In genomic region chr6:135880066-135880972, GRCh38 we compare ENCODE assay signal across 8 cellular contexts. TPM values are rescaled to one million over a fixed set of nuclear protein-coding genes. Genes with fewer than 3 reads are reported as not detected.
DNase-seq lines count a peak whose midpoint lies in the region; ATAC-seq and TF ChIP-seq lines count a peak whose summit lies in the region.

No MANE protein-coding gene starts in this region.

- no peak overlapping the region for H3K9ac ChIP-seq in OCI-LY1 (ENCODE audit: low read length)

- H3K79me2 ChIP-seq in OCI-LY1 (ENCODE audit: insufficient read depth, low read length) = no peaks in the 10 kb centered on the region

- intact Hi-C loops in activated naive CD4-positive, alpha-beta T cell treated with anti-CD3 and anti-CD28 coated beads for 36 hours (cut with micrococcal nuclease) = loop anchor here (1.0 to 2.0 kb wide), 5 partner anchors 22 to 409 kb away; partner anchors contain the start of genes BCLAF1 and PDE7B

- peak; percentile 75 for DNase-seq in activated naive CD4-positive, alpha-beta T cell treated with anti-CD3 and anti-CD28 coated beads for 36 hours
- DNase-seq in kidney epithelial cell (ENCODE audit: low read depth) (peak; percentile 59), NCI-H2029 treated with DMSO at 0.1 percent for 48 hours (lab: John Stamatoyannopoulos, UW) (no peak), NCI-H1092 (lab: John Stamatoyannopoulos, UW) (no peak)
- peak in 5 of 6 experiments; percentile 19 to 86 (median 77) for DNase-seq in stimulated activated naive CD4-positive, alpha-beta T cell (lab: John Stamatoyannopoulos, UW)

- H3K27ac Mint-ChIP-seq in activated naive CD4-positive, alpha-beta T cell treated with anti-CD3 and anti-CD28 coated beads for 36 hours = peak overlapping the region; percentile 98

- no peaks in the 10 kb centered on the region for H4K20me1 ChIP-seq in OCI-LY1 (ENCODE audit: insufficient read depth, low read length)

- no peaks in the 10 kb centered on the region for H3K9me2 ChIP-seq in OCI-LY1 (ENCODE audit: low read depth, low read length)

- CTCF ChIA-PET in activated naive CD4-positive, alpha-beta T cell treated with anti-CD3 and anti-CD28 coated beads for 36 hours (lab: Charles Lee) = interaction anchor here (1.0 kb wide), 2 partner anchors 29 to 347 kb away, joined by 3 read pairs; no protein-coding TSS in a partner anchor

- H3K4me1 Mint-ChIP-seq in activated naive CD4-positive, alpha-beta T cell treated with anti-CD3 and anti-CD28 coated beads for 36 hours (ENCODE audit: low read depth) = peaks cover 64% of the 10 kb centered on the region

- H3K27me3 Mint-ChIP-seq in activated naive CD4-positive, alpha-beta T cell treated with anti-CD3 and anti-CD28 coated beads for 36 hours (ENCODE audit: low read depth) = no peaks in the 10 kb centered on the region

- H3K27me3 ChIP-seq in OCI-LY1 (ENCODE audit: insufficient read depth, low read length) (no peaks in the 10 kb centered on the region), kidney epithelial cell (ENCODE audit: control insufficient read depth, insufficient read depth, low read length) (no peaks in the 10 kb centered on the region)

- H3K4me1 ChIP-seq in OCI-LY1 (ENCODE audit: insufficient read depth, low read length, severe bottlenecking) = no peaks in the 10 kb centered on the region

- H3K9me3 ChIP-seq in OCI-LY1 (ENCODE audit: low read length) = no peaks in the 10 kb centered on the region

- TF ChIP-seq CTCF in OCI-LY1 (IDR thresholded peaks at IDR 0.05; ENCODE audit: low read length) (no peak), kidney epithelial cell (IDR thresholded peaks at IDR 0.05; ENCODE audit: insufficient read depth, low read length, poor library complexity, severe bottlenecking) (no peak)

- H3K36me3 Mint-ChIP-seq in activated naive CD4-positive, alpha-beta T cell treated with anti-CD3 and anti-CD28 coated beads for 36 hours (ENCODE audit: low read depth) = no peaks in the 10 kb centered on the region

- peak overlapping the region; percentile 1; the same call in 1 of the 2 replicates for H2AFZ ChIP-seq in OCI-LY1 (ENCODE audit: low read length)

- H3K27ac ChIP-seq in OCI-LY1 (ENCODE audit: low read depth, low read length, poor library complexity, severe bottlenecking) = no peak overlapping the region

- H3F3A ChIP-seq in OCI-LY1 (ENCODE audit: insufficient read depth, low read length) = no peaks in the 10 kb centered on the region

- peak overlapping the region; percentile 77 for H3K4me3 Mint-ChIP-seq in activated naive CD4-positive, alpha-beta T cell treated with anti-CD3 and anti-CD28 coated beads for 36 hours

- ATAC-seq in GM18498 (IDR thresholded peaks at IDR 0.05; ENCODE audit: unreplicated experiment) = peak; percentile 96
- peak; percentile 91 for ATAC-seq in HG02642 (IDR thresholded peaks at IDR 0.05; ENCODE audit: poor library complexity, unreplicated experiment)

- H3K4me3 ChIP-seq in OCI-LY1 (ENCODE audit: low read depth, low read length, poor library complexity, severe bottlenecking) (no peak overlapping the region), kidney epithelial cell (ENCODE audit: low read depth, low read length) (no peak overlapping the region)

- no peaks in the 10 kb centered on the region for H3K36me3 ChIP-seq in OCI-LY1 (ENCODE audit: insufficient read depth, low read length)
- no peaks in the 10 kb centered on the region for H3K36me3 ChIP-seq in kidney epithelial cell (ENCODE audit: control insufficient read depth, insufficient read depth, low read length)

- H3K4me2 ChIP-seq in OCI-LY1 (ENCODE audit: low read length) = peak overlapping the region; percentile 35

- H3K9me3 Mint-ChIP-seq in activated naive CD4-positive, alpha-beta T cell treated with anti-CD3 and anti-CD28 coated beads for 36 hours = no peaks in the 10 kb centered on the region

RNA-seq across cellular contexts. Expression of gene PDE7B, which starts 28.8 kb away (rescaled TPM):
- total RNA-seq in activated naive CD4-positive, alpha-beta T cell treated with anti-CD3 and anti-CD28 coated beads for 36 hours = under 1 TPM; 0.25 to 0.31 TPM
- total RNA-seq in kidney epithelial cell = 0.34 and 0.84 TPM in 2 replicates

Comparison
In these comparisons a context has a peak if more than half of its experiments do, and no peak if none do; other contexts are left out.
1. DNase-seq: peak in activated naive CD4-positive, alpha-beta T cell treated with anti-CD3 and anti-CD28 coated beads for 36 hours (single experiment), kidney epithelial cell (single experiment) and stimulated activated naive CD4-positive, alpha-beta T cell (5 of 6); none in NCI-H2029 treated with DMSO at 0.1 percent for 48 hours (single experiment) and NCI-H1092 (single experiment).